ENCODE assay signal across 8 cellular contexts in the genomic region with DNA sequence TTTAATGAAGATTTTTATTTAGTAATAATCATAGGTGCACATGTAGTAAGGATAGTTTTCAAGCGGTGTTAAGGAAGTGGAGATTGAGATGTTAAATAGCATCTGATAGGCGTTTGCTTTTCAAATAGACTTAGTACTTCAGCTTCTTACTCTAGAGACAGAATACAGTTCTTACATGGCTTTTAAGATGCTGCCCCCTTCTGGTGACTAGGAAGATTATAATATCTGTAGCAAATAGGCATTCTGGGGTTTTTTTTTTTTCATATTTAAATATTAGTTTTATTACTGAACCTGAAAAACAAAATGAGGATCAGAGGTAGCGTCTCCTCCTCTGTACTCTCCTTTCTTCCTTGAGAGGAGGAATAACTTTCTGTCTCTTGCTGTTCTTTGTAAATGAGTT.
A peak's percentile ranks its signal among the peaks of the same experiment; 100 is the strongest.
DNase-seq lines count a peak whose midpoint lies in the region; ATAC-seq, FAIRE-seq and TF ChIP-seq lines count a peak whose summit lies in the region.

No MANE protein-coding gene starts in this region.

- no peak for ATAC-seq in CD4-positive, alpha-beta T cell (ENCODE audit: poor library complexity)
- ATAC-seq in aorta (ENCODE audit: low FRiP score) = peak; percentile 72
- no peak for ATAC-seq in HG02840 (IDR thresholded peaks at IDR 0.05; ENCODE audit: low FRiP score, unreplicated experiment)
- ATAC-seq in activated CD8-positive, alpha-beta memory T cell treated with anti-CD3 and anti-CD28 coated beads, Interleukin-2, amount 10 ng/mL, durations not matched to agents 7 days and 5 days = no peak

- H3K4me1 Mint-ChIP-seq in CD4-positive, alpha-beta T cell (ENCODE audit: low read depth) = no peaks in the 10 kb centered on the region
- H3K4me1 Mint-ChIP-seq in activated CD8-positive, alpha-beta memory T cell treated with anti-CD3 and anti-CD28 coated beads, Interleukin-2, amount 10 ng/mL, durations not matched to agents 7 days and 5 days = no peaks in the 10 kb centered on the region

- 12 to 19% methylated on average over 3 of the region's 3 CpGs for WGBS in aorta, 2 donors

- peaks cover 13% of the 10 kb centered on the region for H3K27me3 Mint-ChIP-seq in CD4-positive, alpha-beta T cell
- H3K27me3 Mint-ChIP-seq in activated CD8-positive, alpha-beta memory T cell treated with anti-CD3 and anti-CD28 coated beads, Interleukin-2, amount 10 ng/mL, durations not matched to agents 7 days and 5 days = no peaks in the 10 kb centered on the region

- no peak overlapping the region for H3K4me3 Mint-ChIP-seq in CD4-positive, alpha-beta T cell
- no peak overlapping the region for H3K4me3 Mint-ChIP-seq in activated CD8-positive, alpha-beta memory T cell treated with anti-CD3 and anti-CD28 coated beads, Interleukin-2, amount 10 ng/mL, durations not matched to agents 7 days and 5 days

- H3K4me3 ChIP-seq in cardiac fibroblast (replicated peaks in 1 of 2; ENCODE audit: low read depth in 2 of 2, low read length in 2 of 2) (no peak overlapping the region), aorta (ENCODE audit: low read length in 2 of 2) (no peak overlapping the region)

- no peaks in the 10 kb centered on the region for H3K9me3 Mint-ChIP-seq in CD4-positive, alpha-beta T cell
- H3K9me3 Mint-ChIP-seq in activated CD8-positive, alpha-beta memory T cell treated with anti-CD3 and anti-CD28 coated beads, Interleukin-2, amount 10 ng/mL, durations not matched to agents 7 days and 5 days (ENCODE audit: low read depth) = no peaks in the 10 kb centered on the region

- POLR2A ChIA-PET in CD4-positive, alpha-beta T cell (lab: Charles Lee) = no interaction called here

- CTCF ChIA-PET in CD4-positive, alpha-beta T cell (lab: Charles Lee) = interaction anchor here (0.7 kb wide), 1 partner anchor 970 kb away, joined by 3 read pairs; no protein-coding TSS in a partner anchor
- CTCF ChIA-PET in activated CD8-positive, alpha-beta memory T cell treated with anti-CD3 and anti-CD28 coated beads, Interleukin-2, amount 10 ng/mL, durations not matched to agents 7 days and 5 days (lab: Charles Lee) = interaction anchor here (0.6 to 2.3 kb wide), 8 partner anchors 21 to 1046 kb away, joined by 3 to 14 read pairs (median 4); no protein-coding TSS in a partner anchor

- H3K27ac Mint-ChIP-seq in CD4-positive, alpha-beta T cell = no peak overlapping the region
- H3K27ac Mint-ChIP-seq in activated CD8-positive, alpha-beta memory T cell treated with anti-CD3 and anti-CD28 coated beads, Interleukin-2, amount 10 ng/mL, durations not matched to agents 7 days and 5 days = no peak overlapping the region

- no peaks in the 10 kb centered on the region for H3K36me3 ChIP-seq in aorta (ENCODE audit: control insufficient read depth in 1 of 2, insufficient read depth in 2 of 2, low read length in 1 of 2)

- intact Hi-C loops in CD4-positive, alpha-beta T cell (cut with DNase I, micrococcal nuclease) = loop anchor here (2.0 to 10.0 kb wide), 3 partner anchors 151 to 1043 kb away; no protein-coding TSS in a partner anchor
- intact Hi-C loops in aorta (cut with DNase I) = loop anchor here (2.0 to 10.0 kb wide), 4 partner anchors 153 to 459 kb away; no protein-coding TSS in a partner anchor

- peak; percentile 58 for TF ChIP-seq CTCF in CD4-positive, alpha-beta T cell (IDR thresholded peaks at IDR 0.05)
- peak; percentile 52 for TF ChIP-seq CTCF in cardiac fibroblast (IDR thresholded peaks at IDR 0.05; ENCODE audit: low read depth, low read length)

- no peak overlapping the region for H3K27ac ChIP-seq in CD4-positive, alpha-beta T cell (ENCODE audit: low read depth, low read length)
- no peak overlapping the region for H3K27ac ChIP-seq in aorta (ENCODE audit: low read depth in 1 of 2, low read length in 2 of 2)

- no peaks in the 10 kb centered on the region for H3K36me3 Mint-ChIP-seq in CD4-positive, alpha-beta T cell (ENCODE audit: low read depth)
- no peaks in the 10 kb centered on the region for H3K36me3 Mint-ChIP-seq in activated CD8-positive, alpha-beta memory T cell treated with anti-CD3 and anti-CD28 coated beads, Interleukin-2, amount 10 ng/mL, durations not matched to agents 7 days and 5 days

- FAIRE-seq in HTR-8/SVneo (lab: Jason Lieb, UNC) = no peak

- H3K27me3 ChIP-seq in CD4-positive, alpha-beta T cell (ENCODE audit: control insufficient read depth, insufficient read depth, low read length) = no peaks in the 10 kb centered on the region
- H3K27me3 ChIP-seq in aorta (ENCODE audit: control insufficient read depth in 1 of 2, insufficient read depth in 2 of 2, low read length in 1 of 2) = no peaks in the 10 kb centered on the region

- H3K4me1 ChIP-seq in aorta (ENCODE audit: control insufficient read depth in 1 of 2, insufficient read depth in 2 of 2, low read length in 2 of 2) = no peaks in the 10 kb centered on the region

- DNase-seq in CD4-positive, alpha-beta T cell = no peak
- DNase-seq in HTR-8/SVneo (ENCODE audit: insufficient read length, low spot score) (peak; percentile 72), NCI-H774 (lab: John Stamatoyannopoulos, UW) (peak; percentile 47), cardiac fibroblast (ENCODE audit: low read depth in 2 of 2) (peak; percentile 92 to 94), kidney tubule cell (ENCODE audit: low spot score) (peak; percentile 82), aorta (no peak)
- DNase-seq in activated CD8-positive, alpha-beta memory T cell treated with anti-CD3 and anti-CD28 coated beads, Interleukin-2, amount 10 ng/mL, durations not matched to agents 7 days and 5 days = no peak

- no peaks in the 10 kb centered on the region for H3K9me3 ChIP-seq in CD4-positive, alpha-beta T cell (ENCODE audit: control insufficient read depth, low read length)
- no peaks in the 10 kb centered on the region for H3K9me3 ChIP-seq in aorta (ENCODE audit: control insufficient read depth, low read length)

Comparison
In these comparisons a context has a peak if more than half of its experiments do, and no peak if none do; other contexts are left out.
1. DNase-seq: peak in HTR-8/SVneo (single experiment), NCI-H774 (single experiment), cardiac fibroblast (2 of 2) and kidney tubule cell (single experiment); none in CD4-positive, alpha-beta T cell (0 of 10), aorta (0 of 2) and activated CD8-positive, alpha-beta memory T cell treated with anti-CD3 and anti-CD28 coated beads, Interleukin-2, amount 10 ng/mL, durations not matched to agents 7 days and 5 days (single experiment).